Comparison of ENCODE assay signal across 1 cellular context in genomic region chr2:238376884-238377391, GRCh38.
TF ChIP-seq lines count a peak whose summit lies in the region.

No MANE protein-coding gene starts in this region.

TF ChIP-seq in H1, 55 proteins besides CTCF, POLR2A, EP300 and RAD21:
- TF ChIP-seq JUND (IDR thresholded peaks at IDR 0.05; ENCODE audit: low read length) (no peak), CREB1 (IDR thresholded peaks at IDR 0.05) (no peak), BACH1 (IDR thresholded peaks at IDR 0.05; ENCODE audit: low read length) (no peak), TAF7 (optimal IDR thresholded peaks at IDR 0.05; ENCODE audit: borderline replicate concordance, low read depth, low read length) (no peak)
